ENCODE assay signal across 2 cellular contexts in genomic region chr7:79341902-79342301, GRCh38.
TF ChIP-seq lines count a peak whose summit lies in the region.

No MANE protein-coding gene starts in this region.

TF ChIP-seq in SK-N-SH treated with all-trans-retinoic acid at 6 μM for 48 hours, 23 proteins besides CTCF, POLR2A, EP300 and RAD21 (continued from another document):
- no peak for TF ChIP-seq BACH2 (CRISPR knock-in tag; IDR thresholded peaks at IDR 0.05; ENCODE audit: borderline replicate concordance)
- no peak for TF ChIP-seq ISL1 (CRISPR knock-in tag; IDR thresholded peaks at IDR 0.05)
- TF ChIP-seq, protein P1, sequence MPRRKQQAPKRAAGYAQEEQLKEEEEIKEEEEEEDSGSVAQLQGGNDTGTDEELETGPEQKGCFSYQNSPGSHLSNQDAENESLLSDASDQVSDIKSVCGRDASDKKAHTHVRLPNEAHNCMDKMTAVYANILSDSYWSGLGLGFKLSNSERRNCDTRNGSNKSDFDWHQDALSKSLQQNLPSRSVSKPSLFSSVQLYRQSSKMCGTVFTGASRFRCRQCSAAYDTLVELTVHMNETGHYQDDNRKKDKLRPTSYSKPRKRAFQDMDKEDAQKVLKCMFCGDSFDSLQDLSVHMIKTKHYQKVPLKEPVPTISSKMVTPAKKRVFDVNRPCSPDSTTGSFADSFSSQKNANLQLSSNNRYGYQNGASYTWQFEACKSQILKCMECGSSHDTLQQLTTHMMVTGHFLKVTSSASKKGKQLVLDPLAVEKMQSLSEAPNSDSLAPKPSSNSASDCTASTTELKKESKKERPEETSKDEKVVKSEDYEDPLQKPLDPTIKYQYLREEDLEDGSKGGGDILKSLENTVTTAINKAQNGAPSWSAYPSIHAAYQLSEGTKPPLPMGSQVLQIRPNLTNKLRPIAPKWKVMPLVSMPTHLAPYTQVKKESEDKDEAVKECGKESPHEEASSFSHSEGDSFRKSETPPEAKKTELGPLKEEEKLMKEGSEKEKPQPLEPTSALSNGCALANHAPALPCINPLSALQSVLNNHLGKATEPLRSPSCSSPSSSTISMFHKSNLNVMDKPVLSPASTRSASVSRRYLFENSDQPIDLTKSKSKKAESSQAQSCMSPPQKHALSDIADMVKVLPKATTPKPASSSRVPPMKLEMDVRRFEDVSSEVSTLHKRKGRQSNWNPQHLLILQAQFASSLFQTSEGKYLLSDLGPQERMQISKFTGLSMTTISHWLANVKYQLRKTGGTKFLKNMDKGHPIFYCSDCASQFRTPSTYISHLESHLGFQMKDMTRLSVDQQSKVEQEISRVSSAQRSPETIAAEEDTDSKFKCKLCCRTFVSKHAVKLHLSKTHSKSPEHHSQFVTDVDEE (CRISPR knock-in tag; IDR thresholded peaks at IDR 0.05) = no peak
- TF ChIP-seq POU6F1 (CRISPR knock-in tag; IDR thresholded peaks at IDR 0.05; ENCODE audit: borderline replicate concordance, low read depth) = no peak
- no peak for TF ChIP-seq TOX (CRISPR knock-in tag; IDR thresholded peaks at IDR 0.05; ENCODE audit: borderline replicate concordance)
- no peak for TF ChIP-seq OSR1 (CRISPR knock-in tag; IDR thresholded peaks at IDR 0.05)
- no peak for TF ChIP-seq ZC3H10 (CRISPR knock-in tag; IDR thresholded peaks at IDR 0.05)
- no peak for TF ChIP-seq TCF4 (CRISPR knock-in tag; IDR thresholded peaks at IDR 0.05; ENCODE audit: borderline replicate concordance)
- TF ChIP-seq SNAI2 (CRISPR knock-in tag; IDR thresholded peaks at IDR 0.05) = no peak
- no peak for TF ChIP-seq ARNTL (CRISPR knock-in tag; IDR thresholded peaks at IDR 0.05; ENCODE audit: borderline replicate concordance, low read depth)
TF ChIP-seq in SK-N-SH treated with all-trans-retinoic acid at 6 μM for 48 hours: peak in this region for 0.

TF ChIP-seq in HepG2, 621 proteins besides CTCF, POLR2A, EP300 and RAD21 (continued from another document):
- TF ChIP-seq PRDM10 (CRISPR knock-in tag; IDR thresholded peaks at IDR 0.05; ENCODE audit: low read depth) = no peak
- TF ChIP-seq KLF16 (CRISPR knock-in tag; IDR thresholded peaks at IDR 0.05) = no peak
- no peak for TF ChIP-seq ZBTB1 (CRISPR knock-in tag; IDR thresholded peaks at IDR 0.05; ENCODE audit: borderline replicate concordance)
- TF ChIP-seq, protein P2, sequence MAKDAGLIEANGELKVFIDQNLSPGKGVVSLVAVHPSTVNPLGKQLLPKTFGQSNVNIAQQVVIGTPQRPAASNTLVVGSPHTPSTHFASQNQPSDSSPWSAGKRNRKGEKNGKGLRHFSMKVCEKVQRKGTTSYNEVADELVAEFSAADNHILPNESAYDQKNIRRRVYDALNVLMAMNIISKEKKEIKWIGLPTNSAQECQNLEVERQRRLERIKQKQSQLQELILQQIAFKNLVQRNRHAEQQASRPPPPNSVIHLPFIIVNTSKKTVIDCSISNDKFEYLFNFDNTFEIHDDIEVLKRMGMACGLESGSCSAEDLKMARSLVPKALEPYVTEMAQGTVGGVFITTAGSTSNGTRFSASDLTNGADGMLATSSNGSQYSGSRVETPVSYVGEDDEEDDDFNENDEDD (CRISPR knock-in tag; IDR thresholded peaks at IDR 0.05; ENCODE audit: borderline replicate concordance) = no peak
- no peak for TF ChIP-seq POLR2AphosphoS2 (IDR thresholded peaks at IDR 0.05; ENCODE audit: low read depth, low read length)
TF ChIP-seq in HepG2: peak in this region for 2.
